ENCODE assay signal across 15 cellular contexts in the genomic region with DNA sequence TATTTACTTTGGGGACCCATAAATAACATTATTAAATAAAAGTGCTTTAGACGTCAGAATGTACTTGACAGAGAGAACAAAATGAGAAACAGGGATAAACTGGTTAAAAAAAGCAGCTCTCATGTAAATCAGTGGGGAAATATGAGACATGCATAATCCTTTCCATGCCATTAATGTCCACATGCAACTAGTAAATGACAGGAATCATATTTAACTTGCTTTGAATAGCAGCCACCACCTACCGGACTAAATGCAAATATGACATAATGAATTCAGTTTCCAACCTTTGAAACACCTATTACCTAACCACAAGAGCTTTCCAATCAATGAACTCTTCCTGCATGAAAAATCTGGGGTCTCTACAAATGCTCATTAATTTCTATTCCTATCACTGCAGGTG. TPM values are rescaled to one million over a fixed set of nuclear protein-coding genes. Genes with fewer than 3 reads are reported as not detected.
DNase-seq lines count a peak whose midpoint lies in the region; ATAC-seq and TF ChIP-seq lines count a peak whose summit lies in the region.
"Had no signal": no experiment of that assay in that cellular context is flagged by ENCODE, and none has a peak within 500 bp of the region (broad histone marks: within the 10 kb centered on the region; RNA-seq: fewer than 3 reads in every experiment).

No MANE protein-coding gene starts in this region.

- H3K9me3 Mint-ChIP-seq in memory B cell = no peaks in the 10 kb centered on the region

- H3K4me3 ChIP-seq in OCI-LY7 (ENCODE audit: low read depth, low read length, poor library complexity, severe bottlenecking) = no peak overlapping the region
- H3K4me3 ChIP-seq: K562 had no signal

- ATAC-seq in memory B cell (ENCODE audit: low read depth) (no peak), HG02981 (IDR thresholded peaks at IDR 0.05; ENCODE audit: unreplicated experiment) (no peak)
- ATAC-seq: K562 had no signal

- H3K9me2 ChIP-seq in OCI-LY7 (ENCODE audit: insufficient read depth, low read length) = no peaks in the 10 kb centered on the region

- DNase-seq in NCI-H2029 (lab: John Stamatoyannopoulos, UW) = peak; percentile 40
- DNase-seq in NCI-H2029 treated with DMSO at 0.1 percent for 48 hours (lab: John Stamatoyannopoulos, UW) = no peak
- peak; percentile 59 for DNase-seq in NAMALWA (ENCODE audit: low spot score)
- DNase-seq in OCI-LY7 (ENCODE audit: low spot score) = no peak
- no peak for DNase-seq in memory B cell (ENCODE audit: low spot score in 2 of 2)
- DNase-seq in NCI-H345 (lab: John Stamatoyannopoulos, UW) = no peak
- DNase-seq in GM03348 (ENCODE audit: low spot score) = no peak
- DNase-seq: HCEC 1CT, NCI-H1092, NCI-H187, T-helper 1 cell had no signal

- peak overlapping the region; percentile 84 for H3K27ac Mint-ChIP-seq in memory B cell

- no TSS peak for BruUV-seq in OCI-LY7 (replicated peaks; lab: Mats Ljungman, UMichigan)

- peak overlapping the region; percentile 62 for H3K4me2 ChIP-seq in OCI-LY7 (ENCODE audit: low read length)

- peaks cover 50% of the 10 kb centered on the region for H3K79me2 ChIP-seq in OCI-LY7 (ENCODE audit: insufficient read depth, low read depth, low read length)

- H3K36me3 Mint-ChIP-seq in memory B cell = no peaks in the 10 kb centered on the region

- intact Hi-C loops in OCI-LY7 (cut with micrococcal nuclease; ENCODE audit: unreplicated experiment) = no loop called here

- H3K4me3 Mint-ChIP-seq in memory B cell = no peak overlapping the region

- peaks cover 11% of the 10 kb centered on the region for H3K4me1 Mint-ChIP-seq in memory B cell

- no peaks in the 10 kb centered on the region for H3K9me3 ChIP-seq in OCI-LY7 (ENCODE audit: low read length)

- no peaks in the 10 kb centered on the region for H4K20me1 ChIP-seq in OCI-LY7 (ENCODE audit: insufficient read depth, low read length)

- H2AFZ ChIP-seq in OCI-LY7 (ENCODE audit: low read length) = no peak overlapping the region

- no peak for TF ChIP-seq CTCF in OCI-LY7 (conservative IDR thresholded peaks at IDR 0.05; ENCODE audit: low read length)

- H3K4me1 ChIP-seq in OCI-LY7 (ENCODE audit: insufficient read depth, low read length, poor library complexity, severe bottlenecking) = peaks cover 66% of the 10 kb centered on the region

- POLR2A ChIA-PET in OCI-LY7 (lab: Charles Lee) = interaction anchor here (0.7 to 5.9 kb wide), 5 partner anchors 15 to 45 kb away, joined by 3 to 44 read pairs (median 3); partner anchors contain the start of genes FGD6 and VEZT

- CTCF ChIA-PET in OCI-LY7 (lab: Charles Lee; ENCODE audit: unreplicated experiment) = no interaction called here

- peak overlapping the region; percentile 10 for H3K27ac ChIP-seq in OCI-LY7 (ENCODE audit: low read depth, low read length, poor library complexity, severe bottlenecking)
- H3K27ac ChIP-seq: 22Rv1, C4-2B had no signal

- H3K36me3 ChIP-seq in OCI-LY7 (ENCODE audit: insufficient read depth, low read length) = no peaks in the 10 kb centered on the region; the same call in 1 of the 2 replicates

- peaks cover 4% of the 10 kb centered on the region for H3K27me3 Mint-ChIP-seq in memory B cell

RNA-seq across cellular contexts. Expression of gene FGD6, which starts 19.6 kb away (rescaled TPM):
- total RNA-seq in OCI-LY7 (2014; rRNA removed; shearing (Covaris generic)) = 5.6 and 7.3 TPM in 2 replicates
- total RNA-seq in OCI-LY7 (2022) = 7.8 and 11.2 TPM in 2 replicates

RNA-seq across cellular contexts. Expression of gene VEZT, which starts 20.0 kb away (rescaled TPM):
- 52.5 and 57.7 TPM in 2 replicates for total RNA-seq in OCI-LY7 (2014; rRNA removed; shearing (Covaris generic))
- total RNA-seq in OCI-LY7 (2022) = 77.1 and 93.5 TPM in 2 replicates

Comparison
In these comparisons a context has a peak if more than half of its experiments do, and no peak if none do; other contexts are left out.
1. DNase-seq: peak in NCI-H2029 (single experiment) and NAMALWA (single experiment); none in NCI-H2029 treated with DMSO at 0.1 percent for 48 hours (single experiment), OCI-LY7 (single experiment), memory B cell (0 of 2), NCI-H345 (single experiment) and GM03348 (single experiment).